Comparison of ENCODE assay signal across 8 cellular contexts in genomic region chr4:109434007-109434792, GRCh38. TPM values are rescaled to one million over a fixed set of nuclear protein-coding genes. Genes with fewer than 3 reads are reported as not detected.
DNase-seq lines count a peak whose midpoint lies in the region; ATAC-seq and TF ChIP-seq lines count a peak whose summit lies in the region.

No MANE protein-coding gene starts in this region.

- intact Hi-C loops in activated T-helper 2 cell treated with anti-CD3 and anti-CD28 coated beads, Interferon-gamma antibody, Interleukin-2, Interleukin-4, amounts not matched to agents 10 μg/mL and 5 μg/mL and 100 μg/mL, durations not matched to agents 14 hours and 24 hours and 36 hours (cut with micrococcal nuclease): loop anchor here (5.0 kb wide), 2 partner anchors 38 to 213 kb away; no protein-coding TSS in a partner anchor

- H3K4me1 ChIP-seq in MM.1S (ENCODE audit: low read length): peaks cover 13% of the 10 kb centered on the region
- H3K4me1 ChIP-seq in foreskin keratinocyte: peaks cover 27% of the 10 kb centered on the region

- no peak for TF ChIP-seq EP300 in neural cell (conservative IDR thresholded peaks at IDR 0.05; ENCODE audit: poor library complexity, severe bottlenecking)

- H3K27ac Mint-ChIP-seq in activated T-helper 2 cell treated with anti-CD3 and anti-CD28 coated beads, Interferon-gamma antibody, Interleukin-2, Interleukin-4, amounts not matched to agents 10 μg/mL and 5 μg/mL and 100 μg/mL, durations not matched to agents 14 hours and 24 hours and 36 hours: peak overlapping the region; percentile 38

- H3K9ac ChIP-seq in MM.1S (ENCODE audit: low read length): peak overlapping the region; percentile 63
- H3K9ac ChIP-seq in neural cell (ENCODE audit: low read length): peak overlapping the region; percentile 85

- peak; percentile 1 for DNase-seq in HCEC 1CT
- peak; percentile 19 for DNase-seq in MM.1S
- DNase-seq in activated T-helper 2 cell treated with anti-CD3 and anti-CD28 coated beads, Interferon-gamma antibody, Interleukin-2, Interleukin-4, amounts not matched to agents 10 μg/mL and 5 μg/mL and 100 μg/mL, durations not matched to agents 14 hours and 24 hours and 36 hours (ENCODE audit: low spot score): peak; percentile 12
- DNase-seq in foreskin keratinocyte: no peak
- DNase-seq in GDM1 (lab: John Stamatoyannopoulos, UW): no peak
- no peak for DNase-seq in NCI-H128 (lab: John Stamatoyannopoulos, UW; ENCODE audit: unreplicated experiment)

- no peaks in the 10 kb centered on the region for H3K36me3 ChIP-seq in MM.1S (replicated peaks; ENCODE audit: insufficient read depth, low read length)
- H3K36me3 ChIP-seq in neural cell (ENCODE audit: insufficient read depth, low read length): no peaks in the 10 kb centered on the region

- H3K4me3 Mint-ChIP-seq in activated T-helper 2 cell treated with anti-CD3 and anti-CD28 coated beads, Interferon-gamma antibody, Interleukin-2, Interleukin-4, amounts not matched to agents 10 μg/mL and 5 μg/mL and 100 μg/mL, durations not matched to agents 14 hours and 24 hours and 36 hours (ENCODE audit: low read depth): peak overlapping the region; percentile 84

- H3K4me1 Mint-ChIP-seq in activated T-helper 2 cell treated with anti-CD3 and anti-CD28 coated beads, Interferon-gamma antibody, Interleukin-2, Interleukin-4, amounts not matched to agents 10 μg/mL and 5 μg/mL and 100 μg/mL, durations not matched to agents 14 hours and 24 hours and 36 hours (ENCODE audit: low read depth): peaks cover 56% of the 10 kb centered on the region

- no peaks in the 10 kb centered on the region for H3K27me3 Mint-ChIP-seq in activated T-helper 2 cell treated with anti-CD3 and anti-CD28 coated beads, Interferon-gamma antibody, Interleukin-2, Interleukin-4, amounts not matched to agents 10 μg/mL and 5 μg/mL and 100 μg/mL, durations not matched to agents 14 hours and 24 hours and 36 hours (ENCODE audit: low read depth)

- ATAC-seq in GM18498 (IDR thresholded peaks at IDR 0.05; ENCODE audit: unreplicated experiment): peak; percentile 54
- ATAC-seq in foreskin keratinocyte: peak; percentile 64

- H3K4me2 ChIP-seq in MM.1S (ENCODE audit: low read depth, low read length) (peak overlapping the region; percentile 66), neural cell (ENCODE audit: low read length) (peak overlapping the region; percentile 65)

- H3K79me2 ChIP-seq in MM.1S (ENCODE audit: low read length): peaks cover 54% of the 10 kb centered on the region
- H3K79me2 ChIP-seq in neural cell (replicated peaks; ENCODE audit: insufficient read depth, low read length): peaks cover 60% of the 10 kb centered on the region

- no peaks in the 10 kb centered on the region for H3K27me3 ChIP-seq in MM.1S (replicated peaks; ENCODE audit: insufficient read depth, low read length)
- no peaks in the 10 kb centered on the region for H3K27me3 ChIP-seq in foreskin keratinocyte
- H3K27me3 ChIP-seq in neural cell (ENCODE audit: insufficient read depth, low read depth, low read length): no peaks in the 10 kb centered on the region

- no peaks in the 10 kb centered on the region for H3K9me2 ChIP-seq in MM.1S (replicated peaks; ENCODE audit: insufficient read depth, low read length)
- no peaks in the 10 kb centered on the region for H3K9me2 ChIP-seq in neural cell (ENCODE audit: insufficient read depth, low read length)

- H3K9me3 ChIP-seq in MM.1S (replicated peaks; ENCODE audit: insufficient read depth, low read length): no peaks in the 10 kb centered on the region
- H3K9me3 ChIP-seq in neural cell (ENCODE audit: low read length): no peaks in the 10 kb centered on the region

- peaks cover 4% of the 10 kb centered on the region for H4K20me1 ChIP-seq in MM.1S (ENCODE audit: insufficient read depth, low read length)
- H4K20me1 ChIP-seq in neural cell (ENCODE audit: insufficient read depth): no peaks in the 10 kb centered on the region

- no peaks in the 10 kb centered on the region for H3K9me3 Mint-ChIP-seq in activated T-helper 2 cell treated with anti-CD3 and anti-CD28 coated beads, Interferon-gamma antibody, Interleukin-2, Interleukin-4, amounts not matched to agents 10 μg/mL and 5 μg/mL and 100 μg/mL, durations not matched to agents 14 hours and 24 hours and 36 hours

- peak overlapping the region; percentile 47; the same call in 1 of the 2 replicates for H2AFZ ChIP-seq in MM.1S (ENCODE audit: low read length)
- no peak overlapping the region for H2AFZ ChIP-seq in neural cell (ENCODE audit: low read depth, low read length)

- peak; percentile 8 for TF ChIP-seq RAD21 in neural cell (conservative IDR thresholded peaks at IDR 0.05)

- TF ChIP-seq CTCF in MM.1S (IDR thresholded peaks at IDR 0.05; ENCODE audit: low read length) (no peak), foreskin keratinocyte (conservative IDR thresholded peaks at IDR 0.05) (no peak), neural cell (IDR thresholded peaks at IDR 0.05; ENCODE audit: poor library complexity, severe bottlenecking) (no peak)

- H3F3A ChIP-seq in MM.1S (ENCODE audit: insufficient read depth, low read length) (peaks cover 9% of the 10 kb centered on the region; the same call in 1 of the 2 replicates), neural cell (ENCODE audit: insufficient read depth, low read length, poor library complexity, severe bottlenecking) (no peaks in the 10 kb centered on the region)

- H3K27ac ChIP-seq in MM.1S (ENCODE audit: low read length) (no peak overlapping the region), foreskin keratinocyte (peak overlapping the region; percentile 88), neural cell (ENCODE audit: low read length) (peak overlapping the region; percentile 64)

- peaks cover 19% of the 10 kb centered on the region for H3K36me3 Mint-ChIP-seq in activated T-helper 2 cell treated with anti-CD3 and anti-CD28 coated beads, Interferon-gamma antibody, Interleukin-2, Interleukin-4, amounts not matched to agents 10 μg/mL and 5 μg/mL and 100 μg/mL, durations not matched to agents 14 hours and 24 hours and 36 hours (ENCODE audit: low read depth)

- H3K4me3 ChIP-seq in MM.1S (ENCODE audit: low read length) (peak overlapping the region; percentile 83), neural cell (ENCODE audit: low read length) (peak overlapping the region; percentile 89)

TF ChIP-seq in neural cell, 6 proteins besides CTCF, POLR2A, EP300 and RAD21:
- TF ChIP-seq SMC3 (conservative IDR thresholded peaks at IDR 0.05; ENCODE audit: poor library complexity): no peak
- peak; percentile 77 for TF ChIP-seq MXI1 (conservative IDR thresholded peaks at IDR 0.05; ENCODE audit: poor library complexity, severe bottlenecking)
- TF ChIP-seq TAF1 (IDR thresholded peaks at IDR 0.05; ENCODE audit: low read depth): peak; percentile 8
- no peak for TF ChIP-seq EZH2 (IDR thresholded peaks at IDR 0.05; ENCODE audit: borderline replicate concordance, insufficient read depth, low read length, poor library complexity, severe bottlenecking)

RNA-seq across cellular contexts. Expression of gene SEC24B, which starts 0.6 kb away (rescaled TPM):
- total RNA-seq in activated T-helper 2 cell treated with anti-CD3 and anti-CD28 coated beads, Interferon-gamma antibody, Interleukin-2, Interleukin-4, amounts not matched to agents 10 μg/mL and 5 μg/mL and 100 μg/mL, durations not matched to agents 14 hours and 24 hours and 36 hours: 32.0 and 32.3 TPM in 2 replicates
- total RNA-seq in foreskin keratinocyte: 31.4 and 31.8 TPM in 2 replicates
- 6.0 and 7.7 TPM in 2 replicates for polyA plus RNA-seq in foreskin keratinocyte
- 16.8 and 20.4 TPM in 2 replicates for polyA plus RNA-seq in neural cell
- polyA minus RNA-seq in neural cell: 40.9 and 48.5 TPM in 2 replicates

Comparison
In these comparisons a context has a peak if more than half of its experiments do, and no peak if none do; other contexts are left out.
1. DNase-seq: peak in HCEC 1CT (single experiment), MM.1S (single experiment) and activated T-helper 2 cell treated with anti-CD3 and anti-CD28 coated beads, Interferon-gamma antibody, Interleukin-2, Interleukin-4, amounts not matched to agents 10 μg/mL and 5 μg/mL and 100 μg/mL, durations not matched to agents 14 hours and 24 hours and 36 hours (single experiment); none in foreskin keratinocyte (0 of 2), GDM1 (single experiment) and NCI-H128 (single experiment).